Comparison of ENCODE assay signal across 17 cellular contexts in the genomic region with DNA sequence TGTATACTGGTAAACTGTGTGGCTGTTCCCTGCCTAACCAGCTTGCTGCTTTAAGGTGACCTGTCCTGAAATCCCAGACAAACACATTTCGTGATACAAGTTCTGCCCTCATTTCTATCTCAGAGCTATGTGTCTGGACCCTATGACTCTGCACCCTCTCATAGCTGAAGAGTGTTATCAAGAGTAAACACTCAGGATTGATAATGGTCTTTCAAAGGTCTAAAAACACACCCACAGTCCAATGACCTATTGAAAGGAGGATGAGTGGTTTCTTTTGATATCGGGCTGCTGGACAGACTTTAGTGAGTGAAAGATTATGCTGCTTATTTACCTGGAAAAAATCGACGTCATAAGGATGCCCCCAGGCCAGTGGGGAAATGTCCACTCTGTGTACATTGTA.
"Had no signal": no experiment of that assay in that cellular context is flagged by ENCODE, and none has a peak within 500 bp of the region (broad histone marks: within the 10 kb centered on the region; RNA-seq: fewer than 3 reads in every experiment).

No MANE protein-coding gene starts in this region.

- DNase-seq: activated CD4-positive, alpha-beta memory T cell treated with anti-CD3 and anti-CD28 coated beads, Interleukin-2, amount 10 ng/mL, durations not matched to agents 7 days and 5 days; activated CD4-positive, alpha-beta T cell treated with anti-CD3 and anti-CD28 coated beads for 36 hours; activated CD8-positive, alpha-beta memory T cell treated with anti-CD3 and anti-CD28 coated beads, Interleukin-2, amount 10 ng/mL, durations not matched to agents 7 days and 5 days; effector CD8-positive, alpha-beta T cell; heart right ventricle; immature natural killer cell; kidney glomerular epithelial cell; left ventricle myocardium superior; nephron progenitor cell; retina; stimulated activated naive CD8-positive, alpha-beta T cell treated with anti-CD3 and anti-CD28 coated beads, Interleukin-15, Interleukin-2, amounts not matched to agents 100 U/mL and 50 U/mL, for 24 hours; substantia nigra had no signal

- H3K36me3 Mint-ChIP-seq: activated CD8-positive, alpha-beta memory T cell treated with anti-CD3 and anti-CD28 coated beads, Interleukin-2, amount 10 ng/mL, durations not matched to agents 7 days and 5 days; activated naive CD8-positive, alpha-beta T cell; WTC11 had no signal

- H3K27me3 ChIP-seq: esophagus muscularis mucosa, gastroesophageal sphincter, tibial nerve had no signal

- H3K27me3 Mint-ChIP-seq: activated CD4-positive, alpha-beta memory T cell treated with anti-CD3 and anti-CD28 coated beads, Interleukin-2, amount 10 ng/mL, durations not matched to agents 7 days and 5 days; activated CD4-positive, alpha-beta T cell treated with anti-CD3 and anti-CD28 coated beads for 36 hours; activated naive CD8-positive, alpha-beta T cell had no signal

- H3K27ac ChIP-seq: esophagus muscularis mucosa, gastroesophageal sphincter, heart right ventricle, tibial nerve had no signal

- ATAC-seq: activated CD4-positive, alpha-beta T cell treated with anti-CD3 and anti-CD28 coated beads for 36 hours; activated CD8-positive, alpha-beta memory T cell treated with anti-CD3 and anti-CD28 coated beads, Interleukin-2, amount 10 ng/mL, durations not matched to agents 7 days and 5 days; gastroesophageal sphincter; left ventricle myocardium superior; stimulated activated naive CD8-positive, alpha-beta T cell treated with anti-CD3 and anti-CD28 coated beads, Interleukin-15, Interleukin-2, amounts not matched to agents 100 U/mL and 50 U/mL, for 24 hours; WTC11 had no signal

- H3K4me3 ChIP-seq: esophagus muscularis mucosa, gastroesophageal sphincter, heart right ventricle, tibial nerve had no signal

- H3K4me3 Mint-ChIP-seq: activated CD4-positive, alpha-beta memory T cell treated with anti-CD3 and anti-CD28 coated beads, Interleukin-2, amount 10 ng/mL, durations not matched to agents 7 days and 5 days; activated CD4-positive, alpha-beta T cell treated with anti-CD3 and anti-CD28 coated beads for 36 hours; activated CD8-positive, alpha-beta memory T cell treated with anti-CD3 and anti-CD28 coated beads, Interleukin-2, amount 10 ng/mL, durations not matched to agents 7 days and 5 days; activated naive CD8-positive, alpha-beta T cell; immature natural killer cell; nephron progenitor cell; WTC11 had no signal

- H3K9me3 Mint-ChIP-seq: activated CD4-positive, alpha-beta memory T cell treated with anti-CD3 and anti-CD28 coated beads, Interleukin-2, amount 10 ng/mL, durations not matched to agents 7 days and 5 days; nephron progenitor cell had no signal

- H3K27ac Mint-ChIP-seq: activated CD4-positive, alpha-beta memory T cell treated with anti-CD3 and anti-CD28 coated beads, Interleukin-2, amount 10 ng/mL, durations not matched to agents 7 days and 5 days; activated CD4-positive, alpha-beta T cell treated with anti-CD3 and anti-CD28 coated beads for 36 hours; activated CD8-positive, alpha-beta memory T cell treated with anti-CD3 and anti-CD28 coated beads, Interleukin-2, amount 10 ng/mL, durations not matched to agents 7 days and 5 days; activated naive CD8-positive, alpha-beta T cell; immature natural killer cell; nephron progenitor cell; WTC11 had no signal

- H3K4me1 Mint-ChIP-seq: activated CD4-positive, alpha-beta memory T cell treated with anti-CD3 and anti-CD28 coated beads, Interleukin-2, amount 10 ng/mL, durations not matched to agents 7 days and 5 days; activated CD4-positive, alpha-beta T cell treated with anti-CD3 and anti-CD28 coated beads for 36 hours; activated CD8-positive, alpha-beta memory T cell treated with anti-CD3 and anti-CD28 coated beads, Interleukin-2, amount 10 ng/mL, durations not matched to agents 7 days and 5 days; immature natural killer cell had no signal

- H3K9me3 ChIP-seq: esophagus muscularis mucosa, gastroesophageal sphincter, tibial nerve had no signal

- H3K36me3 ChIP-seq: esophagus muscularis mucosa, gastroesophageal sphincter, heart right ventricle, tibial nerve had no signal

- H3K4me1 ChIP-seq: esophagus muscularis mucosa, gastroesophageal sphincter, heart right ventricle, tibial nerve had no signal
